9 cellular contexts compared by ENCODE assay signal in genomic region chr3:184228376-184229137, GRCh38. TPM values are rescaled to one million over a fixed set of nuclear protein-coding genes. Genes with fewer than 3 reads are reported as not detected.
DNase-seq lines count a peak whose midpoint lies in the region; ATAC-seq and TF ChIP-seq lines count a peak whose summit lies in the region.
"Had no signal": no experiment of that assay in that cellular context is flagged by ENCODE, and none has a peak within 500 bp of the region (broad histone marks: within the 10 kb centered on the region; RNA-seq: fewer than 3 reads in every experiment).

No MANE protein-coding gene starts in this region.

- peaks cover 13 to 49% (median 33%) of the 10 kb centered on the region in 10 experiments; a peak in 19 of 20 replicates for H3K4me1 ChIP-seq in BLaER1 treated with 17β-estradiol and CSF1 and Interleukin-3, amounts not matched to agents 10 nM and 100 nM

- H3K9ac ChIP-seq in BLaER1 treated with 17β-estradiol and CSF1 and Interleukin-3, amounts not matched to agents 10 nM and 100 nM, result no peak overlapping the region

- DNase-seq in GM13977 (ENCODE audit: low spot score) (peak; percentile 31), natural killer cell (no peak), NAMALWA (ENCODE audit: low spot score) (no peak), HuH-7.5 (ENCODE audit: low spot score) (no peak), NCI-H2196 (lab: John Stamatoyannopoulos, UW; ENCODE audit: unreplicated experiment) (no peak)
- DNase-seq: NK-92 treated with Interleukin-12 subunit alpha and Interleukin-12 subunit beta, amount 100 ng/mL, for 24 hours had no signal

- H3K27me3 Mint-ChIP-seq in natural killer cell (ENCODE audit: low read depth in 2 of 2), result peaks cover 42 to 49% of the 10 kb centered on the region in 2 donors

- peak overlapping the region; percentile 85 for H3K4me3 Mint-ChIP-seq in natural killer cell

- H3K9me3 ChIP-seq in BLaER1 treated with 17β-estradiol and CSF1 and Interleukin-3, amounts not matched to agents 10 nM and 100 nM (replicated peaks in 1 of 11), result no peaks in the 10 kb centered on the region

- H3K27ac ChIP-seq in BLaER1 treated with 17β-estradiol and CSF1 and Interleukin-3, amounts not matched to agents 10 nM and 100 nM, result no peak overlapping the region
- H3K27ac ChIP-seq in angular gyrus (ENCODE audit: low read depth, low read length), result peak overlapping the region; percentile 30

- TF ChIP-seq CTCF in GM13977 (IDR thresholded peaks at IDR 0.05; ENCODE audit: extremely low read depth, insufficient read depth, missing control alignments) (no peak), natural killer cell (IDR thresholded peaks at IDR 0.05) (no peak)

- no peak overlapping the region for H3K27ac Mint-ChIP-seq in natural killer cell

- H3K36me3 ChIP-seq in BLaER1 treated with 17β-estradiol and CSF1 and Interleukin-3, amounts not matched to agents 10 nM and 100 nM, result no peaks in the 10 kb centered on the region

- H3K4me3 ChIP-seq in BLaER1 treated with 17β-estradiol and CSF1 and Interleukin-3, amounts not matched to agents 10 nM and 100 nM, result peak overlapping the region in 6 of 10 experiments; percentile 65 to 75 (median 68); a peak in 6 of 20 replicates

- intact Hi-C loops in natural killer cell (cut with micrococcal nuclease), result no loop called here

- peak overlapping the region; percentile 97 to 100 (median 100); a peak in 19 of 22 replicates for H3K4me2 ChIP-seq in BLaER1 treated with 17β-estradiol and CSF1 and Interleukin-3, amounts not matched to agents 10 nM and 100 nM

- peaks cover 0 to 53% (median 26%) of the 10 kb centered on the region in 11 experiments; a peak in 19 of 22 replicates for H4K20me1 ChIP-seq in BLaER1 treated with 17β-estradiol and CSF1 and Interleukin-3, amounts not matched to agents 10 nM and 100 nM

- H3K36me3 Mint-ChIP-seq in natural killer cell, result peaks cover 7% of the 10 kb centered on the region

- peaks cover 10 to 13% of the 10 kb centered on the region in 2 donors for H3K4me1 Mint-ChIP-seq in natural killer cell

- ATAC-seq in natural killer cell (no peak), GM18868 (IDR thresholded peaks at IDR 0.05; ENCODE audit: unreplicated experiment) (no peak)

- in situ Hi-C loops in GM13977 (cut with MboI; ENCODE audit: low pct_unique_long_range_greater_than_20kb, low sequenced_read_pairs, unreplicated experiment), result loop anchor here (25.0 kb wide), 1 partner anchor 341 kb away; the partner anchor contains the start of gene PARL

- H3K9me3 Mint-ChIP-seq in natural killer cell, result no peaks in the 10 kb centered on the region

- H3K27me3 ChIP-seq in BLaER1 treated with 17β-estradiol and CSF1 and Interleukin-3, amounts not matched to agents 10 nM and 100 nM, result peaks cover 47 to 56% (median 53%) of the 10 kb centered on the region in 11 experiments

RNA-seq across cellular contexts. Expression of gene VWA5B2, which starts 0.8 kb away (rescaled TPM):
- under 1 TPM in 2 of 3 donors, not detected in 1; 0.14 to 0.23 TPM for total RNA-seq in natural killer cell

RNA-seq across cellular contexts. Expression of gene ALG3, which starts 20.2 kb away (rescaled TPM):
- total RNA-seq in natural killer cell, result 10 to 100 TPM; 18.4 to 21.8 (median 20.4) TPM

RNA-seq across cellular contexts. Expression of gene EEF1AKMT4, which starts 20.9 kb away (rescaled TPM):
- total RNA-seq in natural killer cell, result under 1 TPM; 0.73 to 0.80 (median 0.79) TPM

RNA-seq across cellular contexts. Expression of gene CAMK2N2, which starts 32.8 kb away (rescaled TPM):
- under 1 TPM in 2 of 3 donors, not detected in 1; 0.71 to 0.82 TPM for total RNA-seq in natural killer cell

RNA-seq across cellular contexts. Expression of gene ABCF3, which starts 42.6 kb away (rescaled TPM):
- total RNA-seq in natural killer cell, result 100 to 1,000 TPM; 128 to 168 (median 157) TPM
